ENCODE assay signal across 1 cellular context in genomic region chr21:45959182-45959581, GRCh38.
A peak's percentile ranks its signal among the peaks of the same experiment; 100 is the strongest.
TF ChIP-seq lines count a peak whose summit lies in the region.

No MANE protein-coding gene starts in this region.

TF ChIP-seq in GM12878, 131 proteins besides CTCF, POLR2A, EP300 and RAD21:
- TF ChIP-seq POU2F2 (IDR thresholded peaks at IDR 0.05; ENCODE audit: borderline replicate concordance, low read depth, low read length) (peak; percentile 88; the same call in 1 of the 3 replicates), RUNX3 (IDR thresholded peaks at IDR 0.05; ENCODE audit: low read length) (0 out of 2 replicates have a peak, but pooled peaks have one; percentile 24), ZNF217 (IDR thresholded peaks at IDR 0.05) (no peak), FOXM1 (IDR thresholded peaks at IDR 0.05; ENCODE audit: low read depth, low read length) (no peak), MEF2A (IDR thresholded peaks at IDR 0.05; ENCODE audit: insufficient read depth, low read depth, low read length) (no peak)
